1 cellular context compared by ENCODE assay signal in genomic region chr1:93000291-93000690, GRCh38.
TF ChIP-seq lines count a peak whose summit lies in the region.

No MANE protein-coding gene starts in this region.

TF ChIP-seq in GM23338, 12 proteins besides CTCF, POLR2A, EP300 and RAD21 (continued from another document):
- TF ChIP-seq ZNF462 (CRISPR knock-in tag; IDR thresholded peaks at IDR 0.05): no peak
- no peak for TF ChIP-seq EZH2 (IDR thresholded peaks at IDR 0.05; ENCODE audit: low read depth, unreplicated experiment)
- TF ChIP-seq, protein P1, sequence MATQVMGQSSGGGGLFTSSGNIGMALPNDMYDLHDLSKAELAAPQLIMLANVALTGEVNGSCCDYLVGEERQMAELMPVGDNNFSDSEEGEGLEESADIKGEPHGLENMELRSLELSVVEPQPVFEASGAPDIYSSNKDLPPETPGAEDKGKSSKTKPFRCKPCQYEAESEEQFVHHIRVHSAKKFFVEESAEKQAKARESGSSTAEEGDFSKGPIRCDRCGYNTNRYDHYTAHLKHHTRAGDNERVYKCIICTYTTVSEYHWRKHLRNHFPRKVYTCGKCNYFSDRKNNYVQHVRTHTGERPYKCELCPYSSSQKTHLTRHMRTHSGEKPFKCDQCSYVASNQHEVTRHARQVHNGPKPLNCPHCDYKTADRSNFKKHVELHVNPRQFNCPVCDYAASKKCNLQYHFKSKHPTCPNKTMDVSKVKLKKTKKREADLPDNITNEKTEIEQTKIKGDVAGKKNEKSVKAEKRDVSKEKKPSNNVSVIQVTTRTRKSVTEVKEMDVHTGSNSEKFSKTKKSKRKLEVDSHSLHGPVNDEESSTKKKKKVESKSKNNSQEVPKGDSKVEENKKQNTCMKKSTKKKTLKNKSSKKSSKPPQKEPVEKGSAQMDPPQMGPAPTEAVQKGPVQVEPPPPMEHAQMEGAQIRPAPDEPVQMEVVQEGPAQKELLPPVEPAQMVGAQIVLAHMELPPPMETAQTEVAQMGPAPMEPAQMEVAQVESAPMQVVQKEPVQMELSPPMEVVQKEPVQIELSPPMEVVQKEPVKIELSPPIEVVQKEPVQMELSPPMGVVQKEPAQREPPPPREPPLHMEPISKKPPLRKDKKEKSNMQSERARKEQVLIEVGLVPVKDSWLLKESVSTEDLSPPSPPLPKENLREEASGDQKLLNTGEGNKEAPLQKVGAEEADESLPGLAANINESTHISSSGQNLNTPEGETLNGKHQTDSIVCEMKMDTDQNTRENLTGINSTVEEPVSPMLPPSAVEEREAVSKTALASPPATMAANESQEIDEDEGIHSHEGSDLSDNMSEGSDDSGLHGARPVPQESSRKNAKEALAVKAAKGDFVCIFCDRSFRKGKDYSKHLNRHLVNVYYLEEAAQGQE (IDR thresholded peaks at IDR 0.05; ENCODE audit: unreplicated experiment): no peak
- TF ChIP-seq ETS1 (IDR thresholded peaks at IDR 0.05): no peak
- TF ChIP-seq ZNF114 (CRISPR knock-in tag; IDR thresholded peaks at IDR 0.05): no peak
